ENCODE assay signal across 26 cellular contexts in the genomic region with DNA sequence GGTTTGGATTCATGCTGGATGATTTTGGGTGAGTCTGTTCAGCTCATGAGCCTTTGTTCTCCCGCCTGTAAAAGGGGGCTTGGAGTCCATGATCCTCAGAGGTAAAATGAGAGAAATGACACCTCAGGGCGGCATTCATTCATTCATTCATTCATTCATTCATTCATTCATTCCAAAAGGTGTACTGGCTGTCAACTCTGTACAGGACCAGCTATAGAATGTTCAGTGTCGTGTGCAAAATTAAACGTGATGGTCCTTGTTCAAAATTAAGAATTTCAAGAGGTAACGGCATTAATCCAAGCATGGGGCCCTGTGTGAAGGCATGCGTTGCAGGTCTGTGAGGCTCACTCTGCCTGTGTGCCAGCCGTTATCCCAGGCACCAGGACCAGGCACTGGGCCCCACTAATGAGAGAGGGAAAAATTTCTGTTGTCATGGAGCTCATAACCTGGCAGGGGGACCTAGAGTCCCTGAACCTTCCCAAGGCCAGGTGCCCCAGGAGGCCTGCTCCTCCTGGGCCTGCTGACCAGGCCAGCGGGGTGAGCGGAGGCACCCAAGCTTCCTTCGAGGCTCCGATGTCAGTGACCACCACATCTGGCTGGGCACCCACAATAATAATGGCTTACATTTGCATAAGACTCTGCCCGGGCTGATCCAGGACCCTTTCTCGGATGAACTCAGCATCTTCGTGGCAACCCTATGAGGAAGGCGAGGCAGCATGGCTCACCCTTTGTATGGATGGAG. TPM values are rescaled to one million over a fixed set of nuclear protein-coding genes. Genes with fewer than 3 reads are reported as not detected.
A peak's percentile ranks its signal among the peaks of the same experiment; 100 is the strongest.
DNase-seq lines count a peak whose midpoint lies in the region; ATAC-seq and TF ChIP-seq lines count a peak whose summit lies in the region.
"Had no signal": no experiment of that assay in that cellular context is flagged by ENCODE, and none has a peak within 500 bp of the region (broad histone marks: within the 10 kb centered on the region; RNA-seq: fewer than 3 reads in every experiment).

No MANE protein-coding gene starts in this region.

- no peaks in the 10 kb centered on the region for H3K9me2 ChIP-seq in HCT116 (ENCODE audit: insufficient read depth)

- intact Hi-C loops in HCT116 (cut with micrococcal nuclease) = no loop called here
- intact Hi-C loops in mammary epithelial cell (cut with micrococcal nuclease) = loop anchor here (5.0 kb wide), 1 partner anchor 64 kb away; no protein-coding TSS in a partner anchor
- intact Hi-C loops in mucosa of descending colon (cut with DNase I, micrococcal nuclease) = no loop called here

- H4K20me1 ChIP-seq in HCT116 (ENCODE audit: insufficient read depth) (no peaks in the 10 kb centered on the region), mammary epithelial cell (ENCODE audit: insufficient read depth, low read length) (no peaks in the 10 kb centered on the region), smooth muscle cell (ENCODE audit: low read depth) (no peaks in the 10 kb centered on the region)

- H3K9me3 ChIP-seq in HCT116 (ENCODE audit: control insufficient read depth in 1 of 2, insufficient read depth in 1 of 2, low read depth in 1 of 2, low read length in 2 of 2) (no peaks in the 10 kb centered on the region), mammary epithelial cell (replicated peaks; ENCODE audit: insufficient read depth, low read length) (no peaks in the 10 kb centered on the region), neuronal stem cell (replicated peaks in 1 of 2; ENCODE audit: control insufficient read depth in 2 of 2, insufficient read depth in 1 of 2, low read depth in 1 of 2, low read length in 2 of 2) (no peaks in the 10 kb centered on the region), smooth muscle cell (replicated peaks; ENCODE audit: low read depth) (no peaks in the 10 kb centered on the region), mucosa of descending colon (no peaks in the 10 kb centered on the region), WERI-Rb-1 (ENCODE audit: severe bottlenecking) (no peaks in the 10 kb centered on the region)
- H3K9me3 ChIP-seq: Peyer's patch, thoracic aorta had no signal

- ATAC-seq in HCT116 = no peak
- ATAC-seq in mucosa of descending colon = no peak
- no peak for ATAC-seq in HG02588 (IDR thresholded peaks at IDR 0.05; ENCODE audit: unreplicated experiment)
- ATAC-seq: activated naive CD4-positive, alpha-beta T cell treated with anti-CD3 and anti-CD28 coated beads, Interleukin-2, amount 50 U/mL, for 72 hours; GM23338; natural killer cell; stimulated activated naive CD8-positive, alpha-beta T cell treated with anti-CD3 and anti-CD28 coated beads, Interleukin-15, Interleukin-2, amounts not matched to agents 100 U/mL and 50 U/mL, for 24 hours had no signal

- no peaks in the 10 kb centered on the region for H3K36me3 ChIP-seq in HCT116 (ENCODE audit: control insufficient read depth in 1 of 2, insufficient read depth in 2 of 2, low read length in 2 of 2)
- no peaks in the 10 kb centered on the region for H3K36me3 ChIP-seq in mammary epithelial cell (ENCODE audit: insufficient read depth, low read length)
- H3K36me3 ChIP-seq in neuronal stem cell (replicated peaks in 1 of 2; ENCODE audit: control insufficient read depth in 2 of 2, insufficient read depth in 2 of 2, low read length in 2 of 2) = no peaks in the 10 kb centered on the region
- H3K36me3 ChIP-seq in smooth muscle cell (ENCODE audit: low read depth) = no peaks in the 10 kb centered on the region
- no peaks in the 10 kb centered on the region for H3K36me3 ChIP-seq in mucosa of descending colon (ENCODE audit: low read depth)
- no peaks in the 10 kb centered on the region for H3K36me3 ChIP-seq in WERI-Rb-1
- H3K36me3 ChIP-seq: Peyer's patch, thoracic aorta had no signal

- DNase-seq in HCT116 (ENCODE audit: low read depth, low spot score) (no peak), RWPE1 (ENCODE audit: low spot score) (no peak), mammary epithelial cell (no peak), neuronal stem cell (ENCODE audit: low spot score) (no peak), smooth muscle cell (lab: John Stamatoyannopoulos, UW; ENCODE audit: unreplicated experiment) (no peak), mucosa of descending colon (no peak), WERI-Rb-1 (no peak)
- DNase-seq: activated CD4-positive, alpha-beta T cell treated with anti-CD3 and anti-CD28 coated beads, Interleukin-2, amount 10 ng/mL, durations not matched to agents 7 days and 5 days; activated effector memory CD4-positive, alpha-beta T cell treated with Interleukin-2 at 50 U/mL for 16 hours; activated T-cell treated with anti-CD3 and anti-CD28 coated beads, Interleukin-2, amount 50 U/mL, for 1 hour; DMS79 treated with DMSO at 0.1 percent for 48 hours; effector memory CD4-positive, alpha-beta T cell; GDM1; glutamatergic neuron; islet precursor cell; natural killer cell; NCI-H1436 treated with DMSO at 0.1 percent for 48 hours; NCI-H2081 treated with DMSO at 0.1 percent for 48 hours; stimulated activated naive CD8-positive, alpha-beta T cell treated with anti-CD3 and anti-CD28 coated beads, Interleukin-15, Interleukin-2, amounts not matched to agents 100 U/mL and 50 U/mL, for 24 hours; T1000 had no signal

- TF ChIP-seq RAD21 in HCT116 (IDR thresholded peaks at IDR 0.05; ENCODE audit: low read depth) = no peak

- peaks cover 71 to 91% of the 10 kb centered on the region in 2 experiments for H3K4me1 ChIP-seq in HCT116 (ENCODE audit: control insufficient read depth in 1 of 2, insufficient read depth in 2 of 2, low read length in 2 of 2)
- H3K4me1 ChIP-seq in mammary epithelial cell (ENCODE audit: insufficient read depth, low read length) = peaks cover 68% of the 10 kb centered on the region
- H3K4me1 ChIP-seq in neuronal stem cell (ENCODE audit: control insufficient read depth in 2 of 2, insufficient read depth in 1 of 2, low read depth in 1 of 2, low read length in 2 of 2) = peaks cover 0 to 2% of the 10 kb centered on the region in 2 donors
- no peaks in the 10 kb centered on the region for H3K4me1 ChIP-seq in smooth muscle cell (ENCODE audit: low read depth)
- no peaks in the 10 kb centered on the region for H3K4me1 ChIP-seq in mucosa of descending colon (ENCODE audit: low read depth)

- CTCF ChIA-PET in HCT116 (lab: Charles Lee) = no interaction called here
- CTCF ChIA-PET in RWPE1 (lab: Yijun Ruan, JAX) = interaction anchor here (0.6 to 1.2 kb wide), 4 partner anchors 23 to 550 kb away, joined by 3 read pairs; no protein-coding TSS in a partner anchor
- CTCF ChIA-PET in mammary epithelial cell (lab: Charles Lee; ENCODE audit: low non-redundant PET) = no interaction called here

- no peak overlapping the region for H2BK5ac ChIP-seq in neuronal stem cell (ENCODE audit: low read length)

- RAD21 ChIA-PET in HCT116 (lab: Charles Lee; ENCODE audit: low non-redundant PET in 1 of 2, low total read pairs in 2 of 2, uncharacterized antibody in 2 of 2, unreplicated experiment in 2 of 2) = no interaction called here

- H2AFZ ChIP-seq in HCT116 (ENCODE audit: low read depth, low read length, poor library complexity, severe bottlenecking) (peak overlapping the region; percentile 72), mammary epithelial cell (ENCODE audit: low read depth, low read length) (peak overlapping the region; percentile 85), neuronal stem cell (ENCODE audit: low read length) (no peak overlapping the region), smooth muscle cell (ENCODE audit: low read depth) (no peak overlapping the region)

- H3K4me2 ChIP-seq in HCT116 (ENCODE audit: low read length) = peak overlapping the region; percentile 81
- peak overlapping the region; percentile 44 for H3K4me2 ChIP-seq in mammary epithelial cell (ENCODE audit: insufficient read depth, low read depth, low read length)
- H3K4me2 ChIP-seq in neuronal stem cell (ENCODE audit: insufficient read depth, low read length, poor library complexity, severe bottlenecking) = no peak overlapping the region
- no peak overlapping the region for H3K4me2 ChIP-seq in smooth muscle cell
- H3K4me2 ChIP-seq: GM23338 had no signal

- H3K27me3 ChIP-seq in HCT116 (ENCODE audit: insufficient read depth, low read length) = no peaks in the 10 kb centered on the region
- H3K27me3 ChIP-seq in mammary epithelial cell (ENCODE audit: insufficient read depth, low read length) = no peaks in the 10 kb centered on the region
- H3K27me3 ChIP-seq in neuronal stem cell (ENCODE audit: control insufficient read depth in 3 of 3, insufficient read depth in 3 of 3, low read depth in 1 of 3, low read length in 3 of 3) = peaks cover 0 to 11% (median 0%) of the 10 kb centered on the region in 3 experiments
- H3K27me3 ChIP-seq in smooth muscle cell (ENCODE audit: low read depth) = no peaks in the 10 kb centered on the region
- no peaks in the 10 kb centered on the region for H3K27me3 ChIP-seq in WERI-Rb-1 (ENCODE audit: insufficient read depth, low read depth, severe bottlenecking)
- H3K27me3 ChIP-seq: Peyer's patch had no signal

- no peak overlapping the region for H4K91ac ChIP-seq in neuronal stem cell (ENCODE audit: low read depth, low read length, poor library complexity)

- H3K79me2 ChIP-seq in HCT116 (ENCODE audit: insufficient read depth, low read length) (no peaks in the 10 kb centered on the region), mammary epithelial cell (ENCODE audit: insufficient read depth, low read length) (no peaks in the 10 kb centered on the region), smooth muscle cell (ENCODE audit: low read depth) (no peaks in the 10 kb centered on the region)

- H4K8ac ChIP-seq in neuronal stem cell (ENCODE audit: low read depth, low read length) = no peak overlapping the region

- H3K4ac ChIP-seq in neuronal stem cell (ENCODE audit: low read length) = peak overlapping the region; percentile 39

- H3K4me3 ChIP-seq in HCT116 (replicated peaks in 1 of 2; ENCODE audit: low read depth in 1 of 2, low read length in 2 of 2) (peak overlapping the region in 1 of 2 experiments; percentile 26; a peak in 2 of 4 replicates), mammary epithelial cell (replicated peaks in 1 of 3; ENCODE audit: insufficient read depth in 1 of 3, low read depth in 2 of 3, low read length in 3 of 3) (no peak overlapping the region), neuronal stem cell (ENCODE audit: low read length in 2 of 2) (no peak overlapping the region), smooth muscle cell (no peak overlapping the region), mucosa of descending colon (no peak overlapping the region), WERI-Rb-1 (ENCODE audit: low read depth, low read length) (no peak overlapping the region)
- H3K4me3 ChIP-seq: coronary artery, GM23338, Peyer's patch, thoracic aorta had no signal

- H3F3A ChIP-seq in smooth muscle cell (ENCODE audit: low read depth) = peaks cover 5% of the 10 kb centered on the region

- WGBS in mammary epithelial cell (ENCODE audit: low coverage, missing lambda C conversion rate) = 55% methylated on average over 14 of the region's 15 CpGs
- no CpG with 5 or more reads among the region's 15 CpGs for WGBS in neuronal stem cell (ENCODE audit: extremely low coverage in 2 of 2, insufficient read length in 2 of 2, insufficient replicate concordance in 1 of 2), 2 donors
- WGBS in smooth muscle cell (ENCODE audit: low lambda C conversion rate) = 95% methylated on average over 15 of the region's 15 CpGs

- H3K23ac ChIP-seq in neuronal stem cell (ENCODE audit: low read depth, low read length, poor library complexity) = no peak overlapping the region

- in situ Hi-C loops in mammary epithelial cell (cut with MboI; ENCODE audit: low sequenced_read_pairs in 2 of 2) = no loop called here

- peak overlapping the region; percentile 66 for H3K9ac ChIP-seq in HCT116 (ENCODE audit: low read length)
- H3K9ac ChIP-seq in mammary epithelial cell (ENCODE audit: insufficient read depth, low read length) = peak overlapping the region; percentile 53
- H3K9ac ChIP-seq in neuronal stem cell (ENCODE audit: low read depth, low read length, poor library complexity) = no peak overlapping the region
- H3K9ac ChIP-seq in smooth muscle cell (ENCODE audit: low read depth) = no peak overlapping the region

- H3K14ac ChIP-seq in neuronal stem cell (ENCODE audit: low read length) = no peak overlapping the region

- H2BK15ac ChIP-seq in neuronal stem cell (ENCODE audit: low read length) = peak overlapping the region; percentile 69

- no peak overlapping the region for H2BK120ac ChIP-seq in neuronal stem cell (ENCODE audit: low read depth, low read length)

- peaks cover 2% of the 10 kb centered on the region for H3K79me1 ChIP-seq in neuronal stem cell (ENCODE audit: low read depth, low read length)

- H3K27ac ChIP-seq in HCT116 (ENCODE audit: low read depth, low read length) (peak overlapping the region; percentile 56), RWPE1 (peak overlapping the region; percentile 2; the same call in 1 of the 2 replicates), mammary epithelial cell (ENCODE audit: insufficient read depth, low read depth, low read length) (peak overlapping the region; percentile 87), neuronal stem cell (replicated peaks; ENCODE audit: low read length) (no peak overlapping the region), smooth muscle cell (ENCODE audit: low read depth) (no peak overlapping the region), WERI-Rb-1 (no peak overlapping the region)
- H3K27ac ChIP-seq: Peyer's patch, thoracic aorta had no signal

- no peak for TF ChIP-seq POLR2A in HCT116 (IDR thresholded peaks at IDR 0.05; ENCODE audit: borderline replicate concordance, extremely low read depth, insufficient read depth, insufficient read length)

- POLR2A ChIA-PET in HCT116 (lab: Charles Lee) = interaction anchor here (0.6 to 1.3 kb wide), 5 partner anchors 21 to 486 kb away, joined by 3 to 4 read pairs (median 3); partner anchors contain the start of gene CEBPB
- POLR2A ChIA-PET in RWPE1 (lab: Yijun Ruan, JAX; ENCODE audit: low non-redundant PET) = interaction anchor here (0.5 kb wide), 1 partner anchor 39 kb away, joined by 13 read pairs; no protein-coding TSS in a partner anchor

- dilution Hi-C loops in mammary epithelial cell (cut with HindIII; ENCODE audit: low sequenced_read_pairs) = no loop called here

- no peak overlapping the region for H2BK12ac ChIP-seq in neuronal stem cell (ENCODE audit: low read length)

- TF ChIP-seq CTCF in HCT116 (IDR thresholded peaks at IDR 0.05 in 2 of 3, conservative IDR thresholded peaks at IDR 0.05 in 1 of 3; ENCODE audit: borderline replicate concordance in 1 of 3, insufficient read depth in 1 of 3, low read depth in 2 of 3, low read length in 2 of 3) = no peak
- TF ChIP-seq CTCF in RWPE1 (conservative IDR thresholded peaks at IDR 0.05; ENCODE audit: low read depth) = no peak
- TF ChIP-seq CTCF in mammary epithelial cell (conservative IDR thresholded peaks at IDR 0.05 in 1 of 2, IDR thresholded peaks at IDR 0.05 in 1 of 2; ENCODE audit: extremely low read depth in 1 of 2, insufficient read depth in 1 of 2, low read depth in 1 of 2, low read length in 2 of 2) = no peak
- no peak for TF ChIP-seq CTCF in smooth muscle cell (IDR thresholded peaks at IDR 0.05; ENCODE audit: borderline replicate concordance, insufficient read depth, poor library complexity, severe bottlenecking)
- TF ChIP-seq CTCF in mucosa of descending colon (IDR thresholded peaks at IDR 0.05) = no peak
- TF ChIP-seq CTCF in WERI-Rb-1 (IDR thresholded peaks at IDR 0.05; ENCODE audit: low read depth, low read length) = no peak

- peak overlapping the region; percentile 81 for H2AK5ac ChIP-seq in neuronal stem cell (ENCODE audit: low read depth, low read length)

- BruUV-seq in HCT116 (replicated peaks; lab: Mats Ljungman, UMichigan) = no TSS peak
- BruUV-seq in mammary epithelial cell (replicated peaks; lab: Mats Ljungman, UMichigan) = no TSS peak

- H3K18ac ChIP-seq in neuronal stem cell (ENCODE audit: low read length) = no peak overlapping the region

RNA-seq across cellular contexts. Expression of gene CEBPB, which starts 53.2 kb away (rescaled TPM):
- total RNA-seq in HCT116 (2021; ENCODE audit: unreplicated experiment) (113 TPM), mammary epithelial cell (100 to 1,000 TPM in 1 of 2 donors, 10 to 100 TPM in 1; 81.9 to 166 TPM), smooth muscle cell (32.0 and 38.0 TPM in 2 replicates), mucosa of descending colon (10 to 100 TPM; 20.2 to 86.7 (median 41.3) TPM)
- 49.1 and 50.9 TPM in 2 replicates for polyA plus RNA-seq in HCT116 (2012)
- polyA plus RNA-seq in mammary epithelial cell (35.3 TPM), smooth muscle cell (112 and 117 TPM in 2 replicates)
- 6.8 TPM for polyA minus RNA-seq in mammary epithelial cell
- polyA plus RNA-seq in neuronal stem cell (2013, experiment 1 of 2) = 3.2 TPM
- 3.2 TPM for polyA plus RNA-seq in neuronal stem cell (2013, experiment 2 of 2)

Comparison
In these comparisons a context has a peak if more than half of its experiments do, and no peak if none do; other contexts are left out.
1. H2AFZ ChIP-seq: peak in HCT116 (single experiment) and mammary epithelial cell (single experiment); none in neuronal stem cell (single experiment) and smooth muscle cell (single experiment).
2. H3K27ac ChIP-seq: peak in HCT116 (single experiment), RWPE1 (single experiment) and mammary epithelial cell (single experiment); none in neuronal stem cell (single experiment), smooth muscle cell (single experiment) and WERI-Rb-1 (single experiment).
3. H3K4me2 ChIP-seq: peak in HCT116 (single experiment) and mammary epithelial cell (single experiment); none in neuronal stem cell (single experiment) and smooth muscle cell (single experiment).
4. H3K9ac ChIP-seq: peak in HCT116 (single experiment) and mammary epithelial cell (single experiment); none in neuronal stem cell (single experiment) and smooth muscle cell (single experiment).